2 cellular contexts compared by ENCODE assay signal in genomic region chr17:45146166-45146565, GRCh38.
TF ChIP-seq lines count a peak whose summit lies in the region.

No MANE protein-coding gene starts in this region.

TF ChIP-seq in GM23338, 12 proteins besides CTCF, POLR2A, EP300 and RAD21:
- TF ChIP-seq, protein P1, sequence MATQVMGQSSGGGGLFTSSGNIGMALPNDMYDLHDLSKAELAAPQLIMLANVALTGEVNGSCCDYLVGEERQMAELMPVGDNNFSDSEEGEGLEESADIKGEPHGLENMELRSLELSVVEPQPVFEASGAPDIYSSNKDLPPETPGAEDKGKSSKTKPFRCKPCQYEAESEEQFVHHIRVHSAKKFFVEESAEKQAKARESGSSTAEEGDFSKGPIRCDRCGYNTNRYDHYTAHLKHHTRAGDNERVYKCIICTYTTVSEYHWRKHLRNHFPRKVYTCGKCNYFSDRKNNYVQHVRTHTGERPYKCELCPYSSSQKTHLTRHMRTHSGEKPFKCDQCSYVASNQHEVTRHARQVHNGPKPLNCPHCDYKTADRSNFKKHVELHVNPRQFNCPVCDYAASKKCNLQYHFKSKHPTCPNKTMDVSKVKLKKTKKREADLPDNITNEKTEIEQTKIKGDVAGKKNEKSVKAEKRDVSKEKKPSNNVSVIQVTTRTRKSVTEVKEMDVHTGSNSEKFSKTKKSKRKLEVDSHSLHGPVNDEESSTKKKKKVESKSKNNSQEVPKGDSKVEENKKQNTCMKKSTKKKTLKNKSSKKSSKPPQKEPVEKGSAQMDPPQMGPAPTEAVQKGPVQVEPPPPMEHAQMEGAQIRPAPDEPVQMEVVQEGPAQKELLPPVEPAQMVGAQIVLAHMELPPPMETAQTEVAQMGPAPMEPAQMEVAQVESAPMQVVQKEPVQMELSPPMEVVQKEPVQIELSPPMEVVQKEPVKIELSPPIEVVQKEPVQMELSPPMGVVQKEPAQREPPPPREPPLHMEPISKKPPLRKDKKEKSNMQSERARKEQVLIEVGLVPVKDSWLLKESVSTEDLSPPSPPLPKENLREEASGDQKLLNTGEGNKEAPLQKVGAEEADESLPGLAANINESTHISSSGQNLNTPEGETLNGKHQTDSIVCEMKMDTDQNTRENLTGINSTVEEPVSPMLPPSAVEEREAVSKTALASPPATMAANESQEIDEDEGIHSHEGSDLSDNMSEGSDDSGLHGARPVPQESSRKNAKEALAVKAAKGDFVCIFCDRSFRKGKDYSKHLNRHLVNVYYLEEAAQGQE (IDR thresholded peaks at IDR 0.05; ENCODE audit: unreplicated experiment), result no peak
- TF ChIP-seq JUNB (IDR thresholded peaks at IDR 0.05; ENCODE audit: unreplicated experiment) (no peak), POLR2AphosphoS5 (IDR thresholded peaks at IDR 0.05; ENCODE audit: low read depth) (no peak), STAT1 (IDR thresholded peaks at IDR 0.05; ENCODE audit: unreplicated experiment) (no peak), CREB1 (CRISPR knock-in tag; IDR thresholded peaks at IDR 0.05; ENCODE audit: low read depth) (no peak)

TF ChIP-seq in WTC11, 78 proteins besides CTCF, POLR2A, EP300 and RAD21 (continued from another document):
- TF ChIP-seq, protein P2, sequence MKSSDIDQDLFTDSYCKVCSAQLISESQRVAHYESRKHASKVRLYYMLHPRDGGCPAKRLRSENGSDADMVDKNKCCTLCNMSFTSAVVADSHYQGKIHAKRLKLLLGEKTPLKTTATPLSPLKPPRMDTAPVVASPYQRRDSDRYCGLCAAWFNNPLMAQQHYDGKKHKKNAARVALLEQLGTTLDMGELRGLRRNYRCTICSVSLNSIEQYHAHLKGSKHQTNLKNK (CRISPR knock-in tag; IDR thresholded peaks at IDR 0.05), result no peak
- TF ChIP-seq CBFB (CRISPR knock-in tag; IDR thresholded peaks at IDR 0.05; ENCODE audit: low read depth) (no peak), GRHL2 (CRISPR knock-in tag; IDR thresholded peaks at IDR 0.05; ENCODE audit: insufficient replicate concordance, severe bottlenecking) (no peak), SMAD4 (CRISPR knock-in tag; IDR thresholded peaks at IDR 0.05) (no peak), TP53 (CRISPR knock-in tag; IDR thresholded peaks at IDR 0.05) (no peak)
- TF ChIP-seq, protein P3, sequence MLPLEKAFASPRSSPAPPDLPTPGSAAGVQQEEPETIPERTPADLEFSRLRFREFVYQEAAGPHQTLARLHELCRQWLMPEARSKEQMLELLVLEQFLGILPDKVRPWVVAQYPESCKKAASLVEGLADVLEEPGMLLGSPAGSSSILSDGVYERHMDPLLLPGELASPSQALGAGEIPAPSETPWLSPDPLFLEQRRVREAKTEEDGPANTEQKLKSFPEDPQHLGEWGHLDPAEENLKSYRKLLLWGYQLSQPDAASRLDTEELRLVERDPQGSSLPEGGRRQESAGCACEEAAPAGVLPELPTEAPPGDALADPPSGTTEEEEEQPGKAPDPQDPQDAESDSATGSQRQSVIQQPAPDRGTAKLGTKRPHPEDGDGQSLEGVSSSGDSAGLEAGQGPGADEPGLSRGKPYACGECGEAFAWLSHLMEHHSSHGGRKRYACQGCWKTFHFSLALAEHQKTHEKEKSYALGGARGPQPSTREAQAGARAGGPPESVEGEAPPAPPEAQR (CRISPR knock-in tag; IDR thresholded peaks at IDR 0.05), result no peak
- TF ChIP-seq, protein P4, sequence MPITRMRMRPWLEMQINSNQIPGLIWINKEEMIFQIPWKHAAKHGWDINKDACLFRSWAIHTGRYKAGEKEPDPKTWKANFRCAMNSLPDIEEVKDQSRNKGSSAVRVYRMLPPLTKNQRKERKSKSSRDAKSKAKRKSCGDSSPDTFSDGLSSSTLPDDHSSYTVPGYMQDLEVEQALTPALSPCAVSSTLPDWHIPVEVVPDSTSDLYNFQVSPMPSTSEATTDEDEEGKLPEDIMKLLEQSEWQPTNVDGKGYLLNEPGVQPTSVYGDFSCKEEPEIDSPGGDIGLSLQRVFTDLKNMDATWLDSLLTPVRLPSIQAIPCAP (CRISPR knock-in tag; IDR thresholded peaks at IDR 0.05), result no peak
